11 cellular contexts compared by ENCODE assay signal in the genomic region with DNA sequence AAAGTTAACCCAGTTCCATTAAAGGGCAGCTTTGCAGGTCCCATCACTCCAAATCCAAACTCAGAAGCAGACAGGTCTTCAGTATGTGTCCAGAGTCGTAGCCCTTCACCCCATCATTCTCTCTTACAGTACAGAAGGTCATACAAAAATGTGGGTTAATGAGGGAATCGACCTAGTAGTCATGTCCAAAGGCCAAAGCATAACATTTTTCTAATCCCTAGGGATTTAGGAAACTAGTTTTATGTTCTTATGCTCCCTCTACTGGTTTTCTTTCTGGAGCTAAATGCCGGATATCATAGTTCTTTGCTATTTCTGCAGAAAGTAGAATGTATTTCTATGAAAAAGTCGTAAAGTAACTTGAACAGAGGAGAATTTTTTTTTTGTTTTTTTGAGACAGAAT.
DNase-seq lines count a peak whose midpoint lies in the region; ATAC-seq, FAIRE-seq and TF ChIP-seq lines count a peak whose summit lies in the region.
"Had no signal": no experiment of that assay in that cellular context is flagged by ENCODE, and none has a peak within 500 bp of the region (broad histone marks: within the 10 kb centered on the region; RNA-seq: fewer than 3 reads in every experiment).

No MANE protein-coding gene starts in this region.

- H2AFZ ChIP-seq in astrocyte (ENCODE audit: low read depth, low read length) = no peak overlapping the region

- peak; percentile 4 for DNase-seq in DMS 273 (lab: John Stamatoyannopoulos, UW; ENCODE audit: unreplicated experiment)
- no peak for DNase-seq in DMS 273 treated with DMSO at 0.1 percent for 48 hours (lab: John Stamatoyannopoulos, UW)
- DNase-seq in astrocyte (ENCODE audit: low read depth) = no peak
- no peak for DNase-seq in left ventricle myocardium superior
- no peak for DNase-seq in suprapubic skin (ENCODE audit: low spot score in 2 of 2)
- DNase-seq in stimulated activated CD4-positive, alpha-beta T cell treated with anti-CD3 and anti-CD28 coated beads, Interleukin-12 subunit alpha, Interleukin-12 subunit beta, amount 100 ng/mL, for 4 hours = no peak
- DNase-seq: NCI-H524 treated with DMSO at 0.1 percent for 48 hours had no signal

- 62% methylated on average over 4 of the region's 4 CpGs for WGBS in suprapubic skin

- H3K4me1 Mint-ChIP-seq in astrocyte (ENCODE audit: low read depth, unreplicated experiment) = peaks cover 37% of the 10 kb centered on the region

- intact Hi-C loops in left ventricle myocardium superior (cut with micrococcal nuclease) = loop anchor here (10.0 kb wide), 1 partner anchor 287 kb away; no protein-coding TSS in a partner anchor

- no peak overlapping the region for H3K4me2 ChIP-seq in astrocyte (ENCODE audit: low read length)

- H4K20me1 ChIP-seq in astrocyte (ENCODE audit: insufficient read depth, low read length) = no peaks in the 10 kb centered on the region

- no peaks in the 10 kb centered on the region for H3K9me3 Mint-ChIP-seq in astrocyte (ENCODE audit: unreplicated experiment)

- H3K36me3 ChIP-seq in astrocyte (ENCODE audit: insufficient read depth, low read length) (peaks cover 7% of the 10 kb centered on the region), subcutaneous abdominal adipose tissue (ENCODE audit: control insufficient read depth in 5 of 5, insufficient read depth in 5 of 5, low read length in 5 of 5) (peaks cover 0 to 10% (median 8%) of the 10 kb centered on the region in 5 donors), suprapubic skin (peaks cover 5% of the 10 kb centered on the region)
- H3K36me3 ChIP-seq: prostate gland had no signal

- peak; percentile 31 for ATAC-seq in left ventricle myocardium superior
- ATAC-seq in GM18867 (IDR thresholded peaks at IDR 0.05; ENCODE audit: unreplicated experiment) = no peak

- peak; percentile 93 for FAIRE-seq in astrocyte (lab: Jason Lieb, UNC)

- H3K36me3 Mint-ChIP-seq in astrocyte (ENCODE audit: low read depth, unreplicated experiment) = peaks cover 10% of the 10 kb centered on the region

- H3K9ac ChIP-seq in astrocyte (ENCODE audit: low read length) (peak overlapping the region; percentile 21), subcutaneous abdominal adipose tissue (ENCODE audit: low read length in 5 of 5) (peak overlapping the region in 1 of 5 donors; percentile 9)

- peak overlapping the region; percentile 24 for H3K4me3 Mint-ChIP-seq in astrocyte (ENCODE audit: unreplicated experiment)

- H3K4me3 ChIP-seq in astrocyte (ENCODE audit: insufficient read depth, low read depth, low read length) (no peak overlapping the region), subcutaneous abdominal adipose tissue (ENCODE audit: low read depth in 1 of 5, low read length in 5 of 5) (no peak overlapping the region), suprapubic skin (no peak overlapping the region)
- H3K4me3 ChIP-seq: prostate gland had no signal

- no peak overlapping the region for H3K27ac Mint-ChIP-seq in astrocyte (ENCODE audit: unreplicated experiment)

- H3K9me3 ChIP-seq in astrocyte (ENCODE audit: insufficient read depth, low read depth, low read length) = no peaks in the 10 kb centered on the region
- H3K9me3 ChIP-seq in subcutaneous abdominal adipose tissue (ENCODE audit: control insufficient read depth in 5 of 5, low read length in 5 of 5) = no peaks in the 10 kb centered on the region
- H3K9me3 ChIP-seq in suprapubic skin = no peaks in the 10 kb centered on the region
- H3K9me3 ChIP-seq: prostate gland had no signal

- H3K4me1 ChIP-seq in astrocyte (ENCODE audit: insufficient read depth, low read length) (peaks cover 54% of the 10 kb centered on the region), subcutaneous abdominal adipose tissue (ENCODE audit: control insufficient read depth in 5 of 5, insufficient read depth in 5 of 5, low read length in 5 of 5) (peaks cover 13 to 47% (median 35%) of the 10 kb centered on the region in 5 donors), suprapubic skin (peaks cover 53% of the 10 kb centered on the region)
- H3K4me1 ChIP-seq: prostate gland had no signal

- no peak for TF ChIP-seq POLR2A in suprapubic skin (IDR thresholded peaks at IDR 0.05)

- H3K27me3 ChIP-seq in astrocyte (ENCODE audit: insufficient read depth, low read length) (no peaks in the 10 kb centered on the region), subcutaneous abdominal adipose tissue (ENCODE audit: control insufficient read depth in 5 of 5, insufficient read depth in 4 of 5, low read length in 5 of 5) (no peaks in the 10 kb centered on the region), suprapubic skin (no peaks in the 10 kb centered on the region)

- TF ChIP-seq CTCF in astrocyte (IDR thresholded peaks at IDR 0.05; ENCODE audit: insufficient read depth, low read depth, low read length) = peak; percentile 33
- TF ChIP-seq CTCF in suprapubic skin (IDR thresholded peaks at IDR 0.05) = peak in 1 of 2 donors; percentile 2

- no peaks in the 10 kb centered on the region for H3K27me3 Mint-ChIP-seq in astrocyte (ENCODE audit: low read depth, unreplicated experiment)

- H3K27ac ChIP-seq in astrocyte (ENCODE audit: low read depth, low read length) = peak overlapping the region; percentile 10
- peak overlapping the region; percentile 96 for H3K27ac ChIP-seq in subcutaneous abdominal adipose tissue (ENCODE audit: low read depth, low read length)
- H3K27ac ChIP-seq in suprapubic skin = no peak overlapping the region
- H3K27ac ChIP-seq: 22Rv1, prostate gland had no signal

- H3K79me2 ChIP-seq in astrocyte (ENCODE audit: insufficient read depth, low read length) = peaks cover 2% of the 10 kb centered on the region

- TF ChIP-seq EP300 in suprapubic skin (IDR thresholded peaks at IDR 0.05) = no peak
